In genomic region chr10:71083457-71083975, GRCh38 we compare ENCODE assay signal across 20 cellular contexts.
DNase-seq lines count a peak whose midpoint lies in the region; TF ChIP-seq lines count a peak whose summit lies in the region.
"Had no signal": no experiment of that assay in that cellular context is flagged by ENCODE, and none has a peak within 500 bp of the region (broad histone marks: within the 10 kb centered on the region; RNA-seq: fewer than 3 reads in every experiment).

No MANE protein-coding gene starts in this region.

- no peaks in the 10 kb centered on the region for H3K36me3 Mint-ChIP-seq in progenitor cell of endocrine pancreas (ENCODE audit: insufficient read depth)
- H3K36me3 Mint-ChIP-seq: mesothelial cell of epicardium had no signal

- no peak overlapping the region for H3K27ac ChIP-seq in coronary artery
- H3K27ac ChIP-seq: 22Rv1, psoas muscle had no signal

- peaks cover 16% of the 10 kb centered on the region for H3K27me3 Mint-ChIP-seq in progenitor cell of endocrine pancreas
- H3K27me3 Mint-ChIP-seq: activated T-cell treated with anti-CD3 and anti-CD28 coated beads, Interleukin-2, amount 50 U/mL, for 24 hours had no signal

- no peaks in the 10 kb centered on the region for H3K4me1 Mint-ChIP-seq in progenitor cell of endocrine pancreas (ENCODE audit: low read depth)

- H3K27ac Mint-ChIP-seq in progenitor cell of endocrine pancreas = no peak overlapping the region
- H3K27ac Mint-ChIP-seq: activated T-cell treated with anti-CD3 and anti-CD28 coated beads, Interleukin-2, amount 50 U/mL, for 24 hours; effector memory CD8-positive, alpha-beta T cell; mesothelial cell of epicardium; nephron had no signal

- no peak overlapping the region for H3K4me3 Mint-ChIP-seq in progenitor cell of endocrine pancreas (ENCODE audit: low read depth)
- H3K4me3 Mint-ChIP-seq: activated T-cell treated with anti-CD3 and anti-CD28 coated beads, Interleukin-2, amount 50 U/mL, for 24 hours; effector memory CD8-positive, alpha-beta T cell; mesothelial cell of epicardium; nephron had no signal

- TF ChIP-seq CTCF in coronary artery (IDR thresholded peaks at IDR 0.05) (no peak), progenitor cell of endocrine pancreas (IDR thresholded peaks at IDR 0.05; ENCODE audit: unreplicated experiment) (no peak)

- no peaks in the 10 kb centered on the region for H3K9me3 Mint-ChIP-seq in progenitor cell of endocrine pancreas (ENCODE audit: low read depth)
- H3K9me3 Mint-ChIP-seq: activated T-cell treated with anti-CD3 and anti-CD28 coated beads, Interleukin-2, amount 50 U/mL, for 24 hours; effector memory CD8-positive, alpha-beta T cell; mesothelial cell of epicardium; nephron had no signal

- DNase-seq in NOMO-1 treated with DMSO at 0.1 percent for 48 hours (lab: John Stamatoyannopoulos, UW; ENCODE audit: unreplicated experiment) = peak; percentile 8
- no peak for DNase-seq in NOMO-1 treated with dmso at 0.1 percent for 144 hours (lab: John Stamatoyannopoulos, UW; ENCODE audit: unreplicated experiment)
- DNase-seq in ELF-1 (ENCODE audit: low read depth, low spot score) = peak; percentile 2
- DNase-seq in coronary artery (ENCODE audit: low spot score) = peak; percentile 14
- peak; percentile 3 for DNase-seq in progenitor cell of endocrine pancreas (ENCODE audit: low spot score, unreplicated experiment)
- no peak for DNase-seq in NAMALWA (ENCODE audit: low spot score)
- DNase-seq in HK-2 (ENCODE audit: unreplicated experiment) = no peak
- no peak for DNase-seq in anterior cingulate cortex (lab: John Stamatoyannopoulos, UW)
- DNase-seq: activated naive CD4-positive, alpha-beta T cell treated with anti-CD3 and anti-CD28 coated beads, Interleukin-2, amount 50 U/mL, for 16 hours; COR-L47; effector memory CD8-positive, alpha-beta T cell; left cardiac atrium; NCI-H1105 treated with DMSO at 0.1 percent for 48 hours; NCI-H524; stimulated activated CD4-positive, alpha-beta T cell treated with anti-CD3 and anti-CD28 coated beads, Interleukin-4, amount 100 ng/mL, for 4 hours had no signal

- no peak overlapping the region for H3K4me3 ChIP-seq in coronary artery
- H3K4me3 ChIP-seq: psoas muscle had no signal

Comparison
In these comparisons a context has a peak if more than half of its experiments do, and no peak if none do; other contexts are left out.
1. DNase-seq: peak in NOMO-1 treated with DMSO at 0.1 percent for 48 hours (single experiment), ELF-1 (single experiment), coronary artery (single experiment) and progenitor cell of endocrine pancreas (single experiment); none in NOMO-1 treated with dmso at 0.1 percent for 144 hours (single experiment), NAMALWA (single experiment), HK-2 (single experiment) and anterior cingulate cortex (0 of 58).